17 cellular contexts compared by ENCODE assay signal in genomic region chr18:34871435-34871834, GRCh38.
DNase-seq lines count a peak whose midpoint lies in the region; ATAC-seq and TF ChIP-seq lines count a peak whose summit lies in the region.
"Had no signal": no experiment of that assay in that cellular context is flagged by ENCODE, and none has a peak within 500 bp of the region (broad histone marks: within the 10 kb centered on the region; RNA-seq: fewer than 3 reads in every experiment).

No MANE protein-coding gene starts in this region.

- no peak overlapping the region for H3K4me3 ChIP-seq in Loucy (ENCODE audit: low read length, poor library complexity, severe bottlenecking)
- no peak overlapping the region for H3K4me3 ChIP-seq in cardiac fibroblast (replicated peaks in 1 of 2; ENCODE audit: low read depth in 2 of 2, low read length in 2 of 2)
- H3K4me3 ChIP-seq in parathyroid adenoma (ENCODE audit: low read depth, low read length), result no peak overlapping the region
- H3K4me3 ChIP-seq: thoracic aorta had no signal

- no peaks in the 10 kb centered on the region for H4K20me1 ChIP-seq in Loucy (ENCODE audit: insufficient read depth, low read length, poor library complexity, severe bottlenecking)

- H3K9me3 ChIP-seq in Loucy (ENCODE audit: insufficient read depth, low read depth, low read length), result no peaks in the 10 kb centered on the region
- no peaks in the 10 kb centered on the region for H3K9me3 ChIP-seq in parathyroid adenoma (ENCODE audit: control insufficient read depth, low read length)
- H3K9me3 ChIP-seq: neutrophil, thoracic aorta had no signal

- H3K4me1 Mint-ChIP-seq in progenitor cell of endocrine pancreas (ENCODE audit: low read depth), result peaks cover 4% of the 10 kb centered on the region

- no peak overlapping the region for H3K9ac ChIP-seq in Loucy (ENCODE audit: low read depth, low read length, poor library complexity, severe bottlenecking)
- H3K9ac ChIP-seq in parathyroid adenoma, result no peak overlapping the region

- no peaks in the 10 kb centered on the region for H3K27me3 Mint-ChIP-seq in progenitor cell of endocrine pancreas
- H3K27me3 Mint-ChIP-seq: dendritic cell treated with granulocyte-macrophage colony-stimulating factor and Interleukin-4, amounts not matched to agents 40 ng/mL and 50 ng/mL, for 4 days had no signal

- DNase-seq in ELR (ENCODE audit: low read depth) (peak; percentile 31), cardiac fibroblast (ENCODE audit: low read depth in 2 of 2) (peak; percentile 3 to 20), hippocampal formation (lab: John Stamatoyannopoulos, UW) (no peak), progenitor cell of endocrine pancreas (ENCODE audit: low spot score, unreplicated experiment) (no peak)
- DNase-seq: HFFc6; NCI-H1105; RPMI8226; stimulated activated CD4-positive, alpha-beta T cell treated with anti-CD3 and anti-CD28 coated beads, Interleukin-4, amount 100 ng/mL, for 1 hour; stimulated activated CD8-positive, alpha-beta memory T cell treated with anti-CD3 and anti-CD28 coated beads, Interleukin-4, amount 100 ng/mL, for 48 hours had no signal

- H3K27ac Mint-ChIP-seq in progenitor cell of endocrine pancreas, result no peak overlapping the region
- H3K27ac Mint-ChIP-seq: dendritic cell treated with granulocyte-macrophage colony-stimulating factor and Interleukin-4, amounts not matched to agents 40 ng/mL and 50 ng/mL, for 4 days; HFFc6 had no signal

- no peak for ATAC-seq in HG03097 (IDR thresholded peaks at IDR 0.05; ENCODE audit: low FRiP score, unreplicated experiment)
- ATAC-seq: esophagus mucosa, WTC11 had no signal

- H3K27me3 ChIP-seq in Loucy (ENCODE audit: insufficient read depth, low read length, poor library complexity, severe bottlenecking), result no peaks in the 10 kb centered on the region
- H3K27me3 ChIP-seq in parathyroid adenoma (ENCODE audit: control insufficient read depth, insufficient read depth, low read length), result no peaks in the 10 kb centered on the region
- H3K27me3 ChIP-seq: neutrophil had no signal

- TF ChIP-seq CTCF in Loucy (conservative IDR thresholded peaks at IDR 0.05; ENCODE audit: low read length) (no peak), cardiac fibroblast (IDR thresholded peaks at IDR 0.05; ENCODE audit: low read depth, low read length) (no peak), parathyroid adenoma (IDR thresholded peaks at IDR 0.05) (no peak), progenitor cell of endocrine pancreas (IDR thresholded peaks at IDR 0.05; ENCODE audit: unreplicated experiment) (no peak)

- no peak overlapping the region for H3K27ac ChIP-seq in parathyroid adenoma
- H3K27ac ChIP-seq: neutrophil, thoracic aorta had no signal

- H3K4me2 ChIP-seq in Loucy (ENCODE audit: low read depth, low read length, poor library complexity, severe bottlenecking) (peak overlapping the region; percentile 14), parathyroid adenoma (ENCODE audit: low read length) (no peak overlapping the region)

- H2AFZ ChIP-seq in Loucy (ENCODE audit: low read length) (peak overlapping the region; percentile 63), parathyroid adenoma (peak overlapping the region; percentile 9)

- no peaks in the 10 kb centered on the region for H3K36me3 Mint-ChIP-seq in progenitor cell of endocrine pancreas (ENCODE audit: insufficient read depth)
- H3K36me3 Mint-ChIP-seq: WTC11 had no signal

- no peak overlapping the region for H3K4me3 Mint-ChIP-seq in progenitor cell of endocrine pancreas (ENCODE audit: low read depth)
- H3K4me3 Mint-ChIP-seq: dendritic cell treated with granulocyte-macrophage colony-stimulating factor and Interleukin-4, amounts not matched to agents 40 ng/mL and 50 ng/mL, for 4 days; HFFc6; WTC11 had no signal

- no peaks in the 10 kb centered on the region for H3K36me3 ChIP-seq in Loucy (ENCODE audit: insufficient read depth, low read length)
- no peaks in the 10 kb centered on the region for H3K36me3 ChIP-seq in parathyroid adenoma (ENCODE audit: control insufficient read depth, insufficient read depth, low read length)
- H3K36me3 ChIP-seq: neutrophil, thoracic aorta had no signal

- H3K9me2 ChIP-seq in Loucy (replicated peaks; ENCODE audit: low read depth, low read length), result no peaks in the 10 kb centered on the region

- no peaks in the 10 kb centered on the region for H3F3A ChIP-seq in Loucy (ENCODE audit: low read depth)

- H3K9me3 Mint-ChIP-seq in progenitor cell of endocrine pancreas (ENCODE audit: low read depth), result no peaks in the 10 kb centered on the region
- H3K9me3 Mint-ChIP-seq: dendritic cell treated with granulocyte-macrophage colony-stimulating factor and Interleukin-4, amounts not matched to agents 40 ng/mL and 50 ng/mL, for 4 days; HFFc6; WTC11 had no signal

- no peaks in the 10 kb centered on the region for H3K79me2 ChIP-seq in Loucy (ENCODE audit: insufficient read depth, low read length)
- no peaks in the 10 kb centered on the region for H3K79me2 ChIP-seq in parathyroid adenoma

- peaks cover 11% of the 10 kb centered on the region for H3K4me1 ChIP-seq in Loucy (ENCODE audit: insufficient read depth, low read length, poor library complexity, severe bottlenecking)
- no peaks in the 10 kb centered on the region for H3K4me1 ChIP-seq in parathyroid adenoma

Comparison
In these comparisons a context has a peak if more than half of its experiments do, and no peak if none do; other contexts are left out.
1. DNase-seq: peak in ELR (single experiment) and cardiac fibroblast (2 of 2); none in hippocampal formation (0 of 2) and progenitor cell of endocrine pancreas (single experiment).